ENCODE assay signal across 1 cellular context in the genomic region with DNA sequence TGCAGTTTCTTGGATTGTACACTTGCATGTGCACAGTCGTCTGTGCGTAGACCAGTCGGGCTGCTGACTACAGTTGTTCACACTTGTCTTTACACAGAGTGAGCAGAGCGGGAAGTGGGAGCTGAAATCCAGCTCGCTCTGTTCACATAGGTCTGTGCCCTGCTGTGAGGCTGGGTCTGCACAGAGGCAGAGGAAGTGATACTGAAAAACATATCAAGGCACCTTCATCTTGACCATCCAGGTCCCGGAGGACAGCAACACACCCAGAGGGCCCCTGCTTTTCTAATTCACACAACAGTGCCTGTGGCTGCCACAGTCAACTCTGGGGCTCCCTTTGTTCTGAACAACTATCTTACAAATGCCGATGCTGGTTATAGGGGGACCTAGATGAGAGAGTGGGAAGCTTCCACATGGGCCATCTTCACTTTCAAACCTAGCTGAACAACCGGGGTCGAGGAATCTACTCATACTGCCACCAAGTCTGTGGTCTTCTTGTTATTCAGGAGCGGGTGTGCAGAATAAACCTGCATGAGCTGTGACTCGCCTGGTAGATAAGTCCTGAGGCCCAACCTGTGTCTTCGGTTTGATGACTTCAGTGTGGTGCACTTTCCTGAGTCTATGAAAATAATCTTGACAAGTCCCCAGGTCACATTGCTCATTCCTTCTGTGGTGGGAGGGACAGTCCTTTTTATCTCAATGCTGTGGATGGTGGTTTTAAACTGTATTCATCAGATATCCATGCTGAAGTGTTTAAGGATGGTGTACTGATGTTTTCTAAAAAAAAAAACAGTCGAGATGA.
A peak's percentile ranks its signal among the peaks of the same experiment; 100 is the strongest.
TF ChIP-seq lines count a peak whose summit lies in the region.

No MANE protein-coding gene starts in this region.

TF ChIP-seq in GM12878, 131 proteins besides CTCF, POLR2A, EP300 and RAD21 (continued from another document):
- TF ChIP-seq SPI1 (IDR thresholded peaks at IDR 0.05; ENCODE audit: borderline replicate concordance, insufficient read depth, low read depth, low read length): peak; percentile 96
- no peak for TF ChIP-seq RELA (IDR thresholded peaks at IDR 0.05; ENCODE audit: borderline replicate concordance, partially characterized antibody)
- no peak for TF ChIP-seq ZNF592 (IDR thresholded peaks at IDR 0.05)
- TF ChIP-seq MEF2A (IDR thresholded peaks at IDR 0.05; ENCODE audit: insufficient read depth, low read depth, low read length): no peak
- no peak for TF ChIP-seq ESRRA (IDR thresholded peaks at IDR 0.05; ENCODE audit: low read length)
- no peak for TF ChIP-seq SMARCA5 (IDR thresholded peaks at IDR 0.05)
- peak; percentile 43; the same call in 1 of the 2 replicates for TF ChIP-seq RUNX3 (IDR thresholded peaks at IDR 0.05; ENCODE audit: low read length)
- TF ChIP-seq CHD4 (IDR thresholded peaks at IDR 0.05): no peak
- TF ChIP-seq NBN (IDR thresholded peaks at IDR 0.05): 0 out of 2 replicates have a peak, but pooled peaks have one; percentile 21
- TF ChIP-seq YBX1 (IDR thresholded peaks at IDR 0.05): no peak
- TF ChIP-seq HDAC2 (IDR thresholded peaks at IDR 0.05): no peak
- TF ChIP-seq, protein P1, sequence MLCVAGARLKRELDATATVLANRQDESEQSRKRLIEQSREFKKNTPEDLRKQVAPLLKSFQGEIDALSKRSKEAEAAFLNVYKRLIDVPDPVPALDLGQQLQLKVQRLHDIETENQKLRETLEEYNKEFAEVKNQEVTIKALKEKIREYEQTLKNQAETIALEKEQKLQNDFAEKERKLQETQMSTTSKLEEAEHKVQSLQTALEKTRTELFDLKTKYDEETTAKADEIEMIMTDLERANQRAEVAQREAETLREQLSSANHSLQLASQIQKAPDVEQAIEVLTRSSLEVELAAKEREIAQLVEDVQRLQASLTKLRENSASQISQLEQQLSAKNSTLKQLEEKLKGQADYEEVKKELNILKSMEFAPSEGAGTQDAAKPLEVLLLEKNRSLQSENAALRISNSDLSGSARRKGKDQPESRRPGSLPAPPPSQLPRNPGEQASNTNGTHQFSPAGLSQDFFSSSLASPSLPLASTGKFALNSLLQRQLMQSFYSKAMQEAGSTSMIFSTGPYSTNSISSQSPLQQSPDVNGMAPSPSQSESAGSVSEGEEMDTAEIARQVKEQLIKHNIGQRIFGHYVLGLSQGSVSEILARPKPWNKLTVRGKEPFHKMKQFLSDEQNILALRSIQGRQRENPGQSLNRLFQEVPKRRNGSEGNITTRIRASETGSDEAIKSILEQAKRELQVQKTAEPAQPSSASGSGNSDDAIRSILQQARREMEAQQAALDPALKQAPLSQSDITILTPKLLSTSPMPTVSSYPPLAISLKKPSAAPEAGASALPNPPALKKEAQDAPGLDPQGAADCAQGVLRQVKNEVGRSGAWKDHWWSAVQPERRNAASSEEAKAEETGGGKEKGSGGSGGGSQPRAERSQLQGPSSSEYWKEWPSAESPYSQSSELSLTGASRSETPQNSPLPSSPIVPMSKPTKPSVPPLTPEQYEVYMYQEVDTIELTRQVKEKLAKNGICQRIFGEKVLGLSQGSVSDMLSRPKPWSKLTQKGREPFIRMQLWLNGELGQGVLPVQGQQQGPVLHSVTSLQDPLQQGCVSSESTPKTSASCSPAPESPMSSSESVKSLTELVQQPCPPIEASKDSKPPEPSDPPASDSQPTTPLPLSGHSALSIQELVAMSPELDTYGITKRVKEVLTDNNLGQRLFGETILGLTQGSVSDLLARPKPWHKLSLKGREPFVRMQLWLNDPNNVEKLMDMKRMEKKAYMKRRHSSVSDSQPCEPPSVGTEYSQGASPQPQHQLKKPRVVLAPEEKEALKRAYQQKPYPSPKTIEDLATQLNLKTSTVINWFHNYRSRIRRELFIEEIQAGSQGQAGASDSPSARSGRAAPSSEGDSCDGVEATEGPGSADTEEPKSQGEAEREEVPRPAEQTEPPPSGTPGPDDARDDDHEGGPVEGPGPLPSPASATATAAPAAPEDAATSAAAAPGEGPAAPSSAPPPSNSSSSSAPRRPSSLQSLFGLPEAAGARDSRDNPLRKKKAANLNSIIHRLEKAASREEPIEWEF (IDR thresholded peaks at IDR 0.05; ENCODE audit: insufficient replicate concordance, low read depth, low read length): peak; percentile 74
- TF ChIP-seq MEF2B (IDR thresholded peaks at IDR 0.05; ENCODE audit: partially characterized antibody, poor library complexity, severe bottlenecking): peak; percentile 94
- 0 out of 2 replicates have a peak, but pooled peaks have one; percentile 13 for TF ChIP-seq BCL11A (IDR thresholded peaks at IDR 0.05; ENCODE audit: low read depth, low read length)
- TF ChIP-seq JUNB (IDR thresholded peaks at IDR 0.05): no peak
- peak in 1 of 2 experiments; percentile 21; a peak in 1 of 4 replicates for TF ChIP-seq BHLHE40 (IDR thresholded peaks at IDR 0.05; ENCODE audit: borderline replicate concordance in 1 of 2, low read depth in 2 of 2, low read length in 1 of 2)
- TF ChIP-seq TARDBP (IDR thresholded peaks at IDR 0.05; ENCODE audit: borderline replicate concordance): no peak
- TF ChIP-seq RCOR1 (conservative IDR thresholded peaks at IDR 0.05; ENCODE audit: low read depth, low read length): no peak
- TF ChIP-seq CREM (IDR thresholded peaks at IDR 0.05; ENCODE audit: low read depth): peak; percentile 15; the same call in 1 of the 2 replicates
- TF ChIP-seq POLR2AphosphoS5 (IDR thresholded peaks at IDR 0.05; ENCODE audit: low read length): no peak
- no peak for TF ChIP-seq CHD1 (IDR thresholded peaks at IDR 0.05; ENCODE audit: low read depth, low read length)
- no peak for TF ChIP-seq PML (IDR thresholded peaks at IDR 0.05; ENCODE audit: low read length)
- TF ChIP-seq ZBTB40 (IDR thresholded peaks at IDR 0.05; ENCODE audit: borderline replicate concordance): no peak
- TF ChIP-seq FOS (IDR thresholded peaks at IDR 0.05; ENCODE audit: borderline replicate concordance, extremely low read depth, insufficient read length): no peak
- TF ChIP-seq ZNF384 (IDR thresholded peaks at IDR 0.05; ENCODE audit: borderline replicate concordance, low read depth, low read length): no peak
- no peak for TF ChIP-seq KLF5 (IDR thresholded peaks at IDR 0.05; ENCODE audit: partially characterized antibody)
- TF ChIP-seq, protein P2, sequence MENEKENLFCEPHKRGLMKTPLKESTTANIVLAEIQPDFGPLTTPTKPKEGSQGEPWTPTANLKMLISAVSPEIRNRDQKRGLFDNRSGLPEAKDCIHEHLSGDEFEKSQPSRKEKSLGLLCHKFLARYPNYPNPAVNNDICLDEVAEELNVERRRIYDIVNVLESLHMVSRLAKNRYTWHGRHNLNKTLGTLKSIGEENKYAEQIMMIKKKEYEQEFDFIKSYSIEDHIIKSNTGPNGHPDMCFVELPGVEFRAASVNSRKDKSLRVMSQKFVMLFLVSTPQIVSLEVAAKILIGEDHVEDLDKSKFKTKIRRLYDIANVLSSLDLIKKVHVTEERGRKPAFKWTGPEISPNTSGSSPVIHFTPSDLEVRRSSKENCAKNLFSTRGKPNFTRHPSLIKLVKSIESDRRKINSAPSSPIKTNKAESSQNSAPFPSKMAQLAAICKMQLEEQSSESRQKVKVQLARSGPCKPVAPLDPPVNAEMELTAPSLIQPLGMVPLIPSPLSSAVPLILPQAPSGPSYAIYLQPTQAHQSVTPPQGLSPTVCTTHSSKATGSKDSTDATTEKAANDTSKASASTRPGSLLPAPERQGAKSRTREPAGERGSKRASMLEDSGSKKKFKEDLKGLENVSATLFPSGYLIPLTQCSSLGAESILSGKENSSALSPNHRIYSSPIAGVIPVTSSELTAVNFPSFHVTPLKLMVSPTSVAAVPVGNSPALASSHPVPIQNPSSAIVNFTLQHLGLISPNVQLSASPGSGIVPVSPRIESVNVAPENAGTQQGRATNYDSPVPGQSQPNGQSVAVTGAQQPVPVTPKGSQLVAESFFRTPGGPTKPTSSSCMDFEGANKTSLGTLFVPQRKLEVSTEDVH (IDR thresholded peaks at IDR 0.05; ENCODE audit: low read depth, partially characterized antibody): no peak
- TF ChIP-seq SUPT20H (IDR thresholded peaks at IDR 0.05; ENCODE audit: borderline replicate concordance, control insufficient read depth, low read depth, low read length): no peak
- no peak for TF ChIP-seq GABPA (IDR thresholded peaks at IDR 0.05; ENCODE audit: low read depth)
- peak; percentile 74 for TF ChIP-seq GATAD2B (conservative IDR thresholded peaks at IDR 0.05; ENCODE audit: low read depth)
- TF ChIP-seq ZNF687 (IDR thresholded peaks at IDR 0.05): no peak
